34 cellular contexts compared by ENCODE assay signal in the genomic region with DNA sequence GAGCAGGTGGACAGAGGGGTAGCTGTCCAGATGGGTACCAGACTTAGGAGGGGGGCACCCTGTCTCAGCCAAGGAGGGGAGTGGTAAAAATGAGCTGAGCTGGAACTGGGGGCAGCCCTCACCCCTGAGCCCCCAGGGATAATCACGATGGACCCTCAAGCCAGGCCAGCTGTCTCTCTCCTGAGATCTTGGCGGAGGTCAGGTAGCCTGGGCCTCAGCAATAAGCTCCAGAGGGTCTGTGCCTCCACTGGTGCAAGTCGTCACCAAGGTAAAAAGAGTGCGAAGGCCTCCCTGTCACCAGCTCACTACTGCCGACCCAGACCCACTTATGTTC. TPM values are rescaled to one million over a fixed set of nuclear protein-coding genes. Genes with fewer than 3 reads are reported as not detected.
"Had no signal": no experiment of that assay in that cellular context is flagged by ENCODE, and none has a peak within 500 bp of the region (broad histone marks: within the 10 kb centered on the region; RNA-seq: fewer than 3 reads in every experiment).

No MANE protein-coding gene starts in this region.

- H3K27ac ChIP-seq: brain microvascular endothelial cell, KMS-11, SJCRH30, SK-N-MC had no signal

- H3K27me3 Mint-ChIP-seq: activated naive CD8-positive, alpha-beta T cell had no signal

- H3K4me3 ChIP-seq: SJCRH30, SK-N-MC had no signal

- H3K36me3 Mint-ChIP-seq: activated CD4-positive, alpha-beta memory T cell treated with anti-CD3 and anti-CD28 coated beads for 36 hours; activated naive CD8-positive, alpha-beta T cell; WTC11 had no signal

- H3K9me3 ChIP-seq: SJCRH30 had no signal

- DNase-seq: activated CD4-positive, alpha-beta memory T cell treated with anti-CD3 and anti-CD28 coated beads for 36 hours; activated CD4-positive, alpha-beta T cell treated with anti-CD3 and anti-CD28 coated beads for 4 hours; activated CD4-positive, alpha-beta T cell treated with anti-CD3 and anti-CD28 coated beads, Interleukin-2, amount 50 U/mL, for 1 hour; activated CD4-positive, CD25-positive, alpha-beta regulatory T cell treated with anti-CD3 and anti-CD28 coated beads, Interleukin-2, amount 50 U/mL, for 72 hours; activated CD8-positive, alpha-beta memory T cell treated with anti-CD3 and anti-CD28 coated beads, Interleukin-2, amount 50 U/mL, for 4 hours; activated gamma-delta T cell treated with Interleukin-2 at 50 U/mL for 16 hours; activated naive CD4-positive, alpha-beta T cell treated with anti-CD3 and anti-CD28 coated beads for 36 hours; activated naive CD8-positive, alpha-beta T cell treated with anti-CD3 and anti-CD28 coated beads, Interleukin-2, amount 50 U/mL, for 24 hours; activated T-cell treated with anti-CD3 and anti-CD28 coated beads for 4 hours; activated T-cell treated with anti-CD3 and anti-CD28 coated beads, Interleukin-2, amount 50 U/mL, for 4 hours; anterior cingulate cortex; brain microvascular endothelial cell; central memory CD4-positive, alpha-beta T cell; MM.1S; MV-4-11; NCI-H1092; NCI-H1436 treated with DMSO at 0.1 percent for 48 hours; NCI-H1694 treated with DMSO at 0.1 percent for 48 hours; NCI-H2029; NCI-H524 treated with DMSO at 0.1 percent for 48 hours; SHP77; SJCRH30; T1000 had no signal

- H3K4me3 Mint-ChIP-seq: activated CD4-positive, alpha-beta memory T cell treated with anti-CD3 and anti-CD28 coated beads for 36 hours; activated naive CD4-positive, alpha-beta T cell treated with anti-CD3 and anti-CD28 coated beads for 36 hours; activated naive CD8-positive, alpha-beta T cell; activated naive CD8-positive, alpha-beta T cell treated with anti-CD3 and anti-CD28 coated beads, Interleukin-2, amount 50 U/mL, for 24 hours; activated T-cell treated with anti-CD3 and anti-CD28 coated beads, Interleukin-2, amount 50 U/mL, for 4 hours; activated T-helper 1 cell treated with anti-CD3 and anti-CD28 coated beads, Interleukin-12 subunit alpha, Interleukin-12 subunit beta, Interleukin-2, Interleukin-4 antibody, amounts not matched to agents 30 ng/mL and 10 ng/mL and 1 ng/mL, durations not matched to agents 14 hours and 24 hours and 36 hours; WTC11 had no signal

- ATAC-seq: activated naive CD8-positive, alpha-beta T cell treated with anti-CD3 and anti-CD28 coated beads, Interleukin-2, amount 50 U/mL, for 24 hours; activated T-cell treated with anti-CD3 and anti-CD28 coated beads, Interleukin-2, amount 50 U/mL, for 4 hours; Panc1 had no signal

- H3K4me1 ChIP-seq: SJCRH30 had no signal

- H3K9ac ChIP-seq: KMS-11 had no signal

- H3K27ac Mint-ChIP-seq: activated CD4-positive, alpha-beta memory T cell treated with anti-CD3 and anti-CD28 coated beads for 36 hours; activated naive CD4-positive, alpha-beta T cell treated with anti-CD3 and anti-CD28 coated beads for 36 hours; activated naive CD8-positive, alpha-beta T cell; activated naive CD8-positive, alpha-beta T cell treated with anti-CD3 and anti-CD28 coated beads, Interleukin-2, amount 50 U/mL, for 24 hours; activated T-helper 1 cell treated with anti-CD3 and anti-CD28 coated beads, Interleukin-12 subunit alpha, Interleukin-12 subunit beta, Interleukin-2, Interleukin-4 antibody, amounts not matched to agents 30 ng/mL and 10 ng/mL and 1 ng/mL, durations not matched to agents 14 hours and 24 hours and 36 hours; WTC11 had no signal

- H3K9me3 Mint-ChIP-seq: activated CD4-positive, alpha-beta memory T cell treated with anti-CD3 and anti-CD28 coated beads for 36 hours; activated naive CD4-positive, alpha-beta T cell treated with anti-CD3 and anti-CD28 coated beads for 36 hours; activated naive CD8-positive, alpha-beta T cell treated with anti-CD3 and anti-CD28 coated beads, Interleukin-2, amount 50 U/mL, for 24 hours; activated T-cell treated with anti-CD3 and anti-CD28 coated beads, Interleukin-2, amount 50 U/mL, for 4 hours; activated T-helper 1 cell treated with anti-CD3 and anti-CD28 coated beads, Interleukin-12 subunit alpha, Interleukin-12 subunit beta, Interleukin-2, Interleukin-4 antibody, amounts not matched to agents 30 ng/mL and 10 ng/mL and 1 ng/mL, durations not matched to agents 14 hours and 24 hours and 36 hours; WTC11 had no signal

- H3K36me3 ChIP-seq: brain microvascular endothelial cell, SJCRH30 had no signal

RNA-seq across cellular contexts. Expression of gene SLC38A3, which starts 5.1 kb away (rescaled TPM):
- total RNA-seq: activated CD4-positive, alpha-beta memory T cell treated with anti-CD3 and anti-CD28 coated beads for 36 hours; activated naive CD4-positive, alpha-beta T cell treated with anti-CD3 and anti-CD28 coated beads for 36 hours; activated T-helper 1 cell treated with anti-CD3 and anti-CD28 coated beads, Interleukin-12 subunit alpha, Interleukin-12 subunit beta, Interleukin-2, Interleukin-4 antibody, amounts not matched to agents 30 ng/mL and 10 ng/mL and 1 ng/mL, durations not matched to agents 14 hours and 24 hours and 36 hours; RPMI7951; T-helper 1 cell treated with Interleukin-12 subunit alpha and Interleukin-12 subunit beta and Interleukin-4 antibody, amounts not matched to agents 30 ng/mL and 1 ng/mL, for 36 hours; T-helper 2 cell treated with Interferon-gamma antibody and Interleukin-4, amounts not matched to agents 100 ng/mL and 5 ng/mL, for 36 hours had no signal

RNA-seq across cellular contexts. Expression of gene GNAT1, which starts 18.7 kb away (rescaled TPM):
- total RNA-seq: activated CD4-positive, alpha-beta memory T cell treated with anti-CD3 and anti-CD28 coated beads for 36 hours; activated naive CD4-positive, alpha-beta T cell treated with anti-CD3 and anti-CD28 coated beads for 36 hours; activated T-cell treated with anti-CD3 and anti-CD28 coated beads, Interleukin-2, amount 50 U/mL, for 4 hours; activated T-helper 1 cell treated with anti-CD3 and anti-CD28 coated beads, Interleukin-12 subunit alpha, Interleukin-12 subunit beta, Interleukin-2, Interleukin-4 antibody, amounts not matched to agents 30 ng/mL and 10 ng/mL and 1 ng/mL, durations not matched to agents 14 hours and 24 hours and 36 hours; LHCN-M2; NCI-H460; RPMI7951; T-helper 1 cell treated with Interleukin-12 subunit alpha and Interleukin-12 subunit beta and Interleukin-4 antibody, amounts not matched to agents 30 ng/mL and 1 ng/mL, for 36 hours; T-helper 2 cell treated with Interferon-gamma antibody and Interleukin-4, amounts not matched to agents 100 ng/mL and 5 ng/mL, for 36 hours had no signal

RNA-seq across cellular contexts. Expression of gene SEMA3F, which starts 55.0 kb away (rescaled TPM):
- total RNA-seq: activated naive CD4-positive, alpha-beta T cell treated with anti-CD3 and anti-CD28 coated beads for 36 hours had no signal
